In genomic region chr3:33026267-33026666, GRCh38 we compare ENCODE assay signal across 18 cellular contexts.
DNase-seq lines count a peak whose midpoint lies in the region; ATAC-seq and TF ChIP-seq lines count a peak whose summit lies in the region.
"Had no signal": no experiment of that assay in that cellular context is flagged by ENCODE, and none has a peak within 500 bp of the region (broad histone marks: within the 10 kb centered on the region; RNA-seq: fewer than 3 reads in every experiment).

No MANE protein-coding gene starts in this region.

- H3K4me1 ChIP-seq in breast epithelium (no peaks in the 10 kb centered on the region), osteoblast (ENCODE audit: insufficient read depth, low read length) (no peaks in the 10 kb centered on the region), esophagus muscularis mucosa (no peaks in the 10 kb centered on the region)
- H3K4me1 ChIP-seq: BLaER1 had no signal

- peak overlapping the region; percentile 17 for H3K27ac Mint-ChIP-seq in activated CD4-positive, alpha-beta T cell treated with anti-CD3 and anti-CD28 coated beads, Interleukin-2, amount 10 ng/mL, durations not matched to agents 24 days and 14 days
- H3K27ac Mint-ChIP-seq in activated CD4-positive, alpha-beta T cell treated with anti-CD3 and anti-CD28 coated beads for 36 hours: no peak overlapping the region
- H3K27ac Mint-ChIP-seq in MCF 10A (ENCODE audit: low read depth, unreplicated experiment): peak overlapping the region; percentile 42
- H3K27ac Mint-ChIP-seq: B cell; CD8-positive, alpha-beta T cell had no signal

- H3K9me3 ChIP-seq in breast epithelium: no peaks in the 10 kb centered on the region
- H3K9me3 ChIP-seq in osteoblast (ENCODE audit: low read depth, low read length): no peaks in the 10 kb centered on the region
- no peaks in the 10 kb centered on the region for H3K9me3 ChIP-seq in esophagus muscularis mucosa
- H3K9me3 ChIP-seq: Caco-2 had no signal

- H3K36me3 ChIP-seq in breast epithelium (no peaks in the 10 kb centered on the region), osteoblast (ENCODE audit: insufficient read depth, low read length) (peaks cover 3% of the 10 kb centered on the region), esophagus muscularis mucosa (peaks cover 10 to 59% (median 45%) of the 10 kb centered on the region in 4 donors)

- H3K27me3 ChIP-seq in breast epithelium (no peaks in the 10 kb centered on the region), osteoblast (ENCODE audit: insufficient read depth, low read length) (no peaks in the 10 kb centered on the region), esophagus muscularis mucosa (no peaks in the 10 kb centered on the region)
- H3K27me3 ChIP-seq: BLaER1 had no signal

- WGBS in esophagus muscularis mucosa: 86% methylated on average over 7 of the region's 13 CpGs

- no peak for ATAC-seq in activated CD4-positive, alpha-beta T cell treated with anti-CD3 and anti-CD28 coated beads for 36 hours
- ATAC-seq: CD8-positive, alpha-beta T cell had no signal

- peaks cover 37% of the 10 kb centered on the region for H3K36me3 Mint-ChIP-seq in activated CD4-positive, alpha-beta T cell treated with anti-CD3 and anti-CD28 coated beads, Interleukin-2, amount 10 ng/mL, durations not matched to agents 24 days and 14 days (ENCODE audit: low read depth)
- H3K36me3 Mint-ChIP-seq in activated CD4-positive, alpha-beta T cell treated with anti-CD3 and anti-CD28 coated beads for 36 hours (ENCODE audit: low read depth): peaks cover 32% of the 10 kb centered on the region
- peaks cover 25% of the 10 kb centered on the region for H3K36me3 Mint-ChIP-seq in MCF 10A (ENCODE audit: insufficient read depth, unreplicated experiment)

- no peak for TF ChIP-seq POLR2A in breast epithelium (IDR thresholded peaks at IDR 0.05)
- TF ChIP-seq POLR2A in esophagus muscularis mucosa (IDR thresholded peaks at IDR 0.05; ENCODE audit: low read depth): no peak

- POLR2A ChIA-PET in activated CD4-positive, alpha-beta T cell treated with anti-CD3 and anti-CD28 coated beads for 36 hours (lab: Charles Lee): no interaction called here
- POLR2A ChIA-PET in MCF 10A (lab: Yijun Ruan, JAX): no interaction called here

- no peaks in the 10 kb centered on the region for H3K79me2 ChIP-seq in osteoblast (ENCODE audit: insufficient read depth, low read length)

- peaks cover 4% of the 10 kb centered on the region for H3K9me3 Mint-ChIP-seq in activated CD4-positive, alpha-beta T cell treated with anti-CD3 and anti-CD28 coated beads, Interleukin-2, amount 10 ng/mL, durations not matched to agents 24 days and 14 days
- H3K9me3 Mint-ChIP-seq in activated CD4-positive, alpha-beta T cell treated with anti-CD3 and anti-CD28 coated beads for 36 hours (ENCODE audit: low read depth): peaks cover 2% of the 10 kb centered on the region
- H3K9me3 Mint-ChIP-seq in MCF 10A (ENCODE audit: unreplicated experiment): no peaks in the 10 kb centered on the region
- H3K9me3 Mint-ChIP-seq: CD8-positive, alpha-beta T cell had no signal

- H3K4me2 ChIP-seq in osteoblast (ENCODE audit: insufficient read depth, low read length): no peak overlapping the region
- H3K4me2 ChIP-seq: BLaER1 had no signal

- H3K27me3 Mint-ChIP-seq in activated CD4-positive, alpha-beta T cell treated with anti-CD3 and anti-CD28 coated beads, Interleukin-2, amount 10 ng/mL, durations not matched to agents 24 days and 14 days: no peaks in the 10 kb centered on the region
- no peaks in the 10 kb centered on the region for H3K27me3 Mint-ChIP-seq in activated CD4-positive, alpha-beta T cell treated with anti-CD3 and anti-CD28 coated beads for 36 hours
- H3K27me3 Mint-ChIP-seq in MCF 10A (ENCODE audit: insufficient read depth, unreplicated experiment): no peaks in the 10 kb centered on the region
- H3K27me3 Mint-ChIP-seq: B cell; CD4-positive, CD25-positive, alpha-beta regulatory T cell had no signal

- no peak overlapping the region for H2AFZ ChIP-seq in osteoblast (ENCODE audit: low read length)
- H2AFZ ChIP-seq: GM23248 had no signal

- H4K20me1 ChIP-seq in osteoblast (ENCODE audit: insufficient read depth, low read length): no peaks in the 10 kb centered on the region
- H4K20me1 ChIP-seq: BLaER1 had no signal

- no peak overlapping the region for H3K4me3 Mint-ChIP-seq in activated CD4-positive, alpha-beta T cell treated with anti-CD3 and anti-CD28 coated beads, Interleukin-2, amount 10 ng/mL, durations not matched to agents 24 days and 14 days
- no peak overlapping the region for H3K4me3 Mint-ChIP-seq in activated CD4-positive, alpha-beta T cell treated with anti-CD3 and anti-CD28 coated beads for 36 hours
- no peak overlapping the region for H3K4me3 Mint-ChIP-seq in MCF 10A (ENCODE audit: unreplicated experiment)
- H3K4me3 Mint-ChIP-seq: B cell; CD4-positive, CD25-positive, alpha-beta regulatory T cell; CD8-positive, alpha-beta T cell had no signal

- CTCF ChIA-PET in activated CD4-positive, alpha-beta T cell treated with anti-CD3 and anti-CD28 coated beads for 36 hours (lab: Charles Lee): interaction anchor here (1.1 to 1.7 kb wide), 3 partner anchors 13 to 48 kb away, joined by 4 to 7 read pairs (median 4); no protein-coding TSS in a partner anchor
- CTCF ChIA-PET in MCF 10A (lab: Yijun Ruan, JAX): interaction anchor here (1.2 kb wide), 1 partner anchor 10 kb away, joined by 3 read pairs; no protein-coding TSS in a partner anchor

- H3K4me3 ChIP-seq in breast epithelium (no peak overlapping the region), osteoblast (ENCODE audit: insufficient read depth, low read length) (no peak overlapping the region), esophagus muscularis mucosa (no peak overlapping the region)
- H3K4me3 ChIP-seq: BLaER1, GM23248 had no signal

- no peak for TF ChIP-seq CTCF in MCF 10A (IDR thresholded peaks at IDR 0.05; ENCODE audit: unreplicated experiment)
- no peak for TF ChIP-seq CTCF in breast epithelium (IDR thresholded peaks at IDR 0.05)
- no peak for TF ChIP-seq CTCF in osteoblast (IDR thresholded peaks at IDR 0.05; ENCODE audit: extremely low read depth, low read depth, low read length)
- TF ChIP-seq CTCF in esophagus muscularis mucosa (IDR thresholded peaks at IDR 0.05): no peak

- no TSS peak for BruUV-seq in MCF 10A (replicated peaks; lab: Mats Ljungman, UMichigan)

- no peak for TF ChIP-seq EP300 in esophagus muscularis mucosa (IDR thresholded peaks at IDR 0.05)

- intact Hi-C loops in activated CD4-positive, alpha-beta T cell treated with anti-CD3 and anti-CD28 coated beads, Interleukin-2, amount 10 ng/mL, durations not matched to agents 24 days and 14 days (cut with micrococcal nuclease): no loop called here
- intact Hi-C loops in activated CD4-positive, alpha-beta T cell treated with anti-CD3 and anti-CD28 coated beads for 36 hours (cut with DNase I, micrococcal nuclease): no loop called here
- intact Hi-C loops in MCF 10A (cut with micrococcal nuclease) (no loop called here), breast epithelium (cut with DNase I; ENCODE audit: low total_unique reads) (no loop called here), esophagus muscularis mucosa (cut with DNase I) (no loop called here)

- H3K4me1 Mint-ChIP-seq in activated CD4-positive, alpha-beta T cell treated with anti-CD3 and anti-CD28 coated beads, Interleukin-2, amount 10 ng/mL, durations not matched to agents 24 days and 14 days: peaks cover 44% of the 10 kb centered on the region
- H3K4me1 Mint-ChIP-seq in activated CD4-positive, alpha-beta T cell treated with anti-CD3 and anti-CD28 coated beads for 36 hours: peaks cover 47% of the 10 kb centered on the region
- H3K4me1 Mint-ChIP-seq in MCF 10A (ENCODE audit: insufficient read depth, unreplicated experiment): no peaks in the 10 kb centered on the region

- no peak for DNase-seq in activated CD4-positive, alpha-beta T cell treated with anti-CD3 and anti-CD28 coated beads, Interleukin-2, amount 10 ng/mL, durations not matched to agents 24 days and 14 days
- no peak for DNase-seq in activated CD4-positive, alpha-beta T cell treated with anti-CD3 and anti-CD28 coated beads for 36 hours
- DNase-seq in MCF 10A (ENCODE audit: unreplicated experiment) (no peak), breast epithelium (ENCODE audit: low spot score in 2 of 2) (no peak), osteoblast (ENCODE audit: insufficient read length, low spot score, missing footprints) (peak; percentile 45), esophagus muscularis mucosa (ENCODE audit: extremely low spot score) (no peak), NCI-H526 (lab: John Stamatoyannopoulos, UW) (no peak)
- DNase-seq: Caco-2; CD4-positive, CD25-positive, alpha-beta regulatory T cell; CD8-positive, alpha-beta T cell; DMS153; DND-41; GM23248; HCEC 1CT had no signal

- H3K27ac ChIP-seq in breast epithelium (no peak overlapping the region), osteoblast (ENCODE audit: low read depth, low read length) (no peak overlapping the region), esophagus muscularis mucosa (replicated peaks in 1 of 4) (no peak overlapping the region)
- H3K27ac ChIP-seq: 22Rv1, BLaER1, C4-2B, GM23248 had no signal
